ENCODE assay signal across 1 cellular context in the genomic region with DNA sequence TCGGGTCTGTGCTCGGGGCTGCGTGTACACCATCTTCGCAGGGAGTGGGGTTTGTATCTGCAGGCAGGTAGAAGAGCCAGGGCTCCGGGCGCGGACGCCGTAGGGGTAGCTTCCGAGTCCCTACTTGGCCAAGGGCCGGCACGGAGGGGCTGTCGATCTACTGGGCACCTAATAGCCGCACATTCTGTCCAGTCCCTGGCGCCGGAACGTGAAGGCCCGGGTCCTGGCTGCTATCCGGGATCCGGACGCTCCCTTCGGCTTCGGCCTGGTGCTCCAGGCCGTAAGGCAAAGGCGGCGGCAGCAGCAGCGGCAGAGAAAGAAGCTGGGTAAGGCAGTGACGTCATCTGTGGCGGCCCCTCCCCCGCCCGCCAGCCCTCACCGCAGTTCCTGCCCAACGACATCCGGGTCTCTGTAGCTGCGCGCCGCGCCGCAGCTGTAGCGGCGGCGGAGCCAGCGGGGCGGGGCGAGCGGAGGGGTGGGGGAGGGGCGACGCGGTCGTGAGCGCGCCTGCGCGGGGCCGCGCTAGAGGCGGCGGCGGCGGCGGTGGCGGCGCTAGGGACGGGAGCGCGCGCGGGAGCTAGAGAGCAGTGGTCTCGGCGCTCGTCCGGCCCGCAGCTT.
A peak's percentile ranks its signal among the peaks of the same experiment; 100 is the strongest.
TF ChIP-seq lines count a peak whose summit lies in the region.

A gene (plus strand): TSS at position 525 of the 618 bp plus-strand sequence. CDS start 33,483 bp downstream, outside the sequence.

TF ChIP-seq in HepG2, 621 proteins besides CTCF, POLR2A, EP300 and RAD21 (continued from another document and continues in another):
- TF ChIP-seq SMC3 (IDR thresholded peaks at IDR 0.05; ENCODE audit: low read length) = no peak
- TF ChIP-seq STAT5B (CRISPR knock-in tag; IDR thresholded peaks at IDR 0.05) = no peak
- TF ChIP-seq, protein P1, sequence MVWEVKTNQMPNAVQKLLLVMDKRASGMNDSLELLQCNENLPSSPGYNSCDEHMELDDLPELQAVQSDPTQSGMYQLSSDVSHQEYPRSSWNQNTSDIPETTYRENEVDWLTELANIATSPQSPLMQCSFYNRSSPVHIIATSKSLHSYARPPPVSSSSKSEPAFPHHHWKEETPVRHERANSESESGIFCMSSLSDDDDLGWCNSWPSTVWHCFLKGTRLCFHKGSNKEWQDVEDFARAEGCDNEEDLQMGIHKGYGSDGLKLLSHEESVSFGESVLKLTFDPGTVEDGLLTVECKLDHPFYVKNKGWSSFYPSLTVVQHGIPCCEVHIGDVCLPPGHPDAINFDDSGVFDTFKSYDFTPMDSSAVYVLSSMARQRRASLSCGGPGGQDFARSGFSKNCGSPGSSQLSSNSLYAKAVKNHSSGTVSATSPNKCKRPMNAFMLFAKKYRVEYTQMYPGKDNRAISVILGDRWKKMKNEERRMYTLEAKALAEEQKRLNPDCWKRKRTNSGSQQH (CRISPR knock-in tag; IDR thresholded peaks at IDR 0.05; ENCODE audit: low read depth) = peak; percentile 52
- TF ChIP-seq, protein P2, sequence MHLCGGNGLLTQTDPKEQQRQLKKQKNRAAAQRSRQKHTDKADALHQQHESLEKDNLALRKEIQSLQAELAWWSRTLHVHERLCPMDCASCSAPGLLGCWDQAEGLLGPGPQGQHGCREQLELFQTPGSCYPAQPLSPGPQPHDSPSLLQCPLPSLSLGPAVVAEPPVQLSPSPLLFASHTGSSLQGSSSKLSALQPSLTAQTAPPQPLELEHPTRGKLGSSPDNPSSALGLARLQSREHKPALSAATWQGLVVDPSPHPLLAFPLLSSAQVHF (CRISPR knock-in tag; IDR thresholded peaks at IDR 0.05) = peak; percentile 48; the same call in 1 of the 2 replicates
- TF ChIP-seq MZF1 (CRISPR knock-in tag; IDR thresholded peaks at IDR 0.05; ENCODE audit: borderline replicate concordance) = no peak
- no peak for TF ChIP-seq ZBTB1 (CRISPR knock-in tag; IDR thresholded peaks at IDR 0.05; ENCODE audit: borderline replicate concordance)
- TF ChIP-seq TEAD3 (CRISPR knock-in tag; optimal IDR thresholded peaks at IDR 0.05; ENCODE audit: borderline replicate concordance) = peak; percentile 44
- TF ChIP-seq, protein P3, sequence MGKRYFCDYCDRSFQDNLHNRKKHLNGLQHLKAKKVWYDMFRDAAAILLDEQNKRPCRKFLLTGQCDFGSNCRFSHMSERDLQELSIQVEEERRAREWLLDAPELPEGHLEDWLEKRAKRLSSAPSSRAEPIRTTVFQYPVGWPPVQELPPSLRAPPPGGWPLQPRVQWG (CRISPR knock-in tag; IDR thresholded peaks at IDR 0.05; ENCODE audit: borderline replicate concordance, low read depth) = no peak
- no peak for TF ChIP-seq ZNF549 (CRISPR knock-in tag; IDR thresholded peaks at IDR 0.05)
- TF ChIP-seq, protein P4, sequence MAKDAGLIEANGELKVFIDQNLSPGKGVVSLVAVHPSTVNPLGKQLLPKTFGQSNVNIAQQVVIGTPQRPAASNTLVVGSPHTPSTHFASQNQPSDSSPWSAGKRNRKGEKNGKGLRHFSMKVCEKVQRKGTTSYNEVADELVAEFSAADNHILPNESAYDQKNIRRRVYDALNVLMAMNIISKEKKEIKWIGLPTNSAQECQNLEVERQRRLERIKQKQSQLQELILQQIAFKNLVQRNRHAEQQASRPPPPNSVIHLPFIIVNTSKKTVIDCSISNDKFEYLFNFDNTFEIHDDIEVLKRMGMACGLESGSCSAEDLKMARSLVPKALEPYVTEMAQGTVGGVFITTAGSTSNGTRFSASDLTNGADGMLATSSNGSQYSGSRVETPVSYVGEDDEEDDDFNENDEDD (CRISPR knock-in tag; IDR thresholded peaks at IDR 0.05; ENCODE audit: borderline replicate concordance) = peak; percentile 75; the same call in 1 of the 2 replicates
- TF ChIP-seq KLF12 (CRISPR knock-in tag; IDR thresholded peaks at IDR 0.05; ENCODE audit: borderline replicate concordance) = no peak
- no peak for TF ChIP-seq SNRNP70 (IDR thresholded peaks at IDR 0.05; ENCODE audit: low read depth, low read length)
- TF ChIP-seq, protein P5, sequence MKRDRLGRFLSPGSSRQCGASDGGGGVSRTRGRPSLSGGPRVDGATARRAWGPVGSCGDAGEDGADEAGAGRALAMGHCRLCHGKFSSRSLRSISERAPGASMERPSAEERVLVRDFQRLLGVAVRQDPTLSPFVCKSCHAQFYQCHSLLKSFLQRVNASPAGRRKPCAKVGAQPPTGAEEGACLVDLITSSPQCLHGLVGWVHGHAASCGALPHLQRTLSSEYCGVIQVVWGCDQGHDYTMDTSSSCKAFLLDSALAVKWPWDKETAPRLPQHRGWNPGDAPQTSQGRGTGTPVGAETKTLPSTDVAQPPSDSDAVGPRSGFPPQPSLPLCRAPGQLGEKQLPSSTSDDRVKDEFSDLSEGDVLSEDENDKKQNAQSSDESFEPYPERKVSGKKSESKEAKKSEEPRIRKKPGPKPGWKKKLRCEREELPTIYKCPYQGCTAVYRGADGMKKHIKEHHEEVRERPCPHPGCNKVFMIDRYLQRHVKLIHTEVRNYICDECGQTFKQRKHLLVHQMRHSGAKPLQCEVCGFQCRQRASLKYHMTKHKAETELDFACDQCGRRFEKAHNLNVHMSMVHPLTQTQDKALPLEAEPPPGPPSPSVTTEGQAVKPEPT (CRISPR knock-in tag; IDR thresholded peaks at IDR 0.05; ENCODE audit: low read depth) = 0 out of 2 replicates have a peak, but pooled peaks have one; percentile 58
- TF ChIP-seq ZNF563 (CRISPR knock-in tag; IDR thresholded peaks at IDR 0.05) = no peak
- TF ChIP-seq SP5 (CRISPR knock-in tag; IDR thresholded peaks at IDR 0.05; ENCODE audit: borderline replicate concordance, low read depth) = no peak
- TF ChIP-seq, protein P6, sequence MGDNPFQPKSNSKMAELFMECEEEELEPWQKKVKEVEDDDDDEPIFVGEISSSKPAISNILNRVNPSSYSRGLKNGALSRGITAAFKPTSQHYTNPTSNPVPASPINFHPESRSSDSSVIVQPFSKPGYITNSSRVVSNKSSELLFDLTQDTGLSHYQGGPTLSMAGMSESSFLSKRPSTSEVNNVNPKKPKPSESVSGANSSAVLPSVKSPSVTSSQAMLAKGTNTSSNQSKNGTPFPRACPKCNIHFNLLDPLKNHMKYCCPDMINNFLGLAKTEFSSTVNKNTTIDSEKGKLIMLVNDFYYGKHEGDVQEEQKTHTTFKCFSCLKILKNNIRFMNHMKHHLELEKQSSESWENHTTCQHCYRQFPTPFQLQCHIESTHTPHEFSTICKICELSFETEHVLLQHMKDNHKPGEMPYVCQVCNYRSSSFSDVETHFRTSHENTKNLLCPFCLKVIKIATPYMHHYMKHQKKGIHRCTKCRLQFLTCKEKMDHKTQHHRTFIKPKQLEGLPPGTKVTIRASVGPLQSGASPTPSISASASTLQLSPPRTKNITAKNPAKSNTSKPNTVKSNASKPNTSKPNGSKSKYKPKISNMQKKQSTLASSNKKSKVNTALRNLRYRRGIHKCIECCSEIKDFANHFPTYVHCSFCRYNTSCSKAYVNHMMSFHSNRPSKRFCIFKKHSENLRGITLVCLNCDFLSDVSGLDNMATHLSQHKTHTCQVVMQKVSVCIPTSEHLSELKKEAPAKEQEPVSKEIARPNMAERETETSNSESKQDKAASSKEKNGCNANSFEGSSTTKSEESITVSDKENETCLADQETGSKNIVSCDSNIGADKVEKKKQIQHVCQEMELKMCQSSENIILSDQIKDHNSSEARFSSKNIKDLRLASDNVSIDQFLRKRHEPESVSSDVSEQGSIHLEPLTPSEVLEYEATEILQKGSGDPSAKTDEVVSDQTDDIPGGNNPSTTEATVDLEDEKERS (CRISPR knock-in tag; IDR thresholded peaks at IDR 0.05) = no peak
- TF ChIP-seq CENPX (CRISPR knock-in tag; IDR thresholded peaks at IDR 0.05) = no peak
- no peak for TF ChIP-seq ZMYM2 (CRISPR knock-in tag; IDR thresholded peaks at IDR 0.05)
- TF ChIP-seq, protein P7, sequence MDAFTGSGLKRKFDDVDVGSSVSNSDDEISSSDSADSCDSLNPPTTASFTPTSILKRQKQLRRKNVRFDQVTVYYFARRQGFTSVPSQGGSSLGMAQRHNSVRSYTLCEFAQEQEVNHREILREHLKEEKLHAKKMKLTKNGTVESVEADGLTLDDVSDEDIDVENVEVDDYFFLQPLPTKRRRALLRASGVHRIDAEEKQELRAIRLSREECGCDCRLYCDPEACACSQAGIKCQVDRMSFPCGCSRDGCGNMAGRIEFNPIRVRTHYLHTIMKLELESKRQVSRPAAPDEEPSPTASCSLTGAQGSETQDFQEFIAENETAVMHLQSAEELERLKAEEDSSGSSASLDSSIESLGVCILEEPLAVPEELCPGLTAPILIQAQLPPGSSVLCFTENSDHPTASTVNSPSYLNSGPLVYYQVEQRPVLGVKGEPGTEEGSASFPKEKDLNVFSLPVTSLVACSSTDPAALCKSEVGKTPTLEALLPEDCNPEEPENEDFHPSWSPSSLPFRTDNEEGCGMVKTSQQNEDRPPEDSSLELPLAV (CRISPR knock-in tag; conservative IDR thresholded peaks at IDR 0.05; ENCODE audit: low read depth) = no peak
- TF ChIP-seq ZNF264 (CRISPR knock-in tag; IDR thresholded peaks at IDR 0.05) = peak; percentile 25; the same call in 1 of the 2 replicates
- peak; percentile 69; the same call in 1 of the 2 replicates for TF ChIP-seq MEIS2 (CRISPR knock-in tag; IDR thresholded peaks at IDR 0.05)
- peak; percentile 67 for TF ChIP-seq ZNF12 (CRISPR knock-in tag; IDR thresholded peaks at IDR 0.05)
- TF ChIP-seq NBN (conservative IDR thresholded peaks at IDR 0.05) = no peak
- TF ChIP-seq, protein P8, sequence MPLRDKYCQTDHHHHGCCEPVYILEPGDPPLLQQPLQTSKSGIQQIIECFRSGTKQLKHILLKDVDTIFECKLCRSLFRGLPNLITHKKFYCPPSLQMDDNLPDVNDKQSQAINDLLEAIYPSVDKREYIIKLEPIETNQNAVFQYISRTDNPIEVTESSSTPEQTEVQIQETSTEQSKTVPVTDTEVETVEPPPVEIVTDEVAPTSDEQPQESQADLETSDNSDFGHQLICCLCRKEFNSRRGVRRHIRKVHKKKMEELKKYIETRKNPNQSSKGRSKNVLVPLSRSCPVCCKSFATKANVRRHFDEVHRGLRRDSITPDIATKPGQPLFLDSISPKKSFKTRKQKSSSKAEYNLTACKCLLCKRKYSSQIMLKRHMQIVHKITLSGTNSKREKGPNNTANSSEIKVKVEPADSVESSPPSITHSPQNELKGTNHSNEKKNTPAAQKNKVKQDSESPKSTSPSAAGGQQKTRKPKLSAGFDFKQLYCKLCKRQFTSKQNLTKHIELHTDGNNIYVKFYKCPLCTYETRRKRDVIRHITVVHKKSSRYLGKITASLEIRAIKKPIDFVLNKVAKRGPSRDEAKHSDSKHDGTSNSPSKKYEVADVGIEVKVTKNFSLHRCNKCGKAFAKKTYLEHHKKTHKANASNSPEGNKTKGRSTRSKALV (CRISPR knock-in tag; IDR thresholded peaks at IDR 0.05) = no peak
- no peak; the same call in 1 of the 2 replicates for TF ChIP-seq PCBP1 (IDR thresholded peaks at IDR 0.05; ENCODE audit: borderline replicate concordance, low read depth, low read length)
- TF ChIP-seq NFYB (CRISPR knock-in tag; IDR thresholded peaks at IDR 0.05) = peak; percentile 15; the same call in 1 of the 2 replicates
- TF ChIP-seq NR2F1 (CRISPR knock-in tag; IDR thresholded peaks at IDR 0.05) = no peak
- TF ChIP-seq JUN (CRISPR knock-in tag; IDR thresholded peaks at IDR 0.05) = peak; percentile 93
- TF ChIP-seq U2AF2 (IDR thresholded peaks at IDR 0.05; ENCODE audit: low read depth, low read length) = no peak
- TF ChIP-seq, protein P9, sequence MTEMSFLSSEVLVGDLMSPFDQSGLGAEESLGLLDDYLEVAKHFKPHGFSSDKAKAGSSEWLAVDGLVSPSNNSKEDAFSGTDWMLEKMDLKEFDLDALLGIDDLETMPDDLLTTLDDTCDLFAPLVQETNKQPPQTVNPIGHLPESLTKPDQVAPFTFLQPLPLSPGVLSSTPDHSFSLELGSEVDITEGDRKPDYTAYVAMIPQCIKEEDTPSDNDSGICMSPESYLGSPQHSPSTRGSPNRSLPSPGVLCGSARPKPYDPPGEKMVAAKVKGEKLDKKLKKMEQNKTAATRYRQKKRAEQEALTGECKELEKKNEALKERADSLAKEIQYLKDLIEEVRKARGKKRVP (CRISPR knock-in tag; IDR thresholded peaks at IDR 0.05) = peak in 1 of 2 experiments; percentile 69; a peak in 2 of 4 replicates
- TF ChIP-seq SNAPC2 (CRISPR knock-in tag; IDR thresholded peaks at IDR 0.05) = no peak
- no peak for TF ChIP-seq ZSCAN22 (CRISPR knock-in tag; IDR thresholded peaks at IDR 0.05)
- peak; percentile 67; the same call in 1 of the 2 replicates for TF ChIP-seq ZBTB20 (CRISPR knock-in tag; IDR thresholded peaks at IDR 0.05; ENCODE audit: borderline replicate concordance, low read depth)
- TF ChIP-seq, protein P10, sequence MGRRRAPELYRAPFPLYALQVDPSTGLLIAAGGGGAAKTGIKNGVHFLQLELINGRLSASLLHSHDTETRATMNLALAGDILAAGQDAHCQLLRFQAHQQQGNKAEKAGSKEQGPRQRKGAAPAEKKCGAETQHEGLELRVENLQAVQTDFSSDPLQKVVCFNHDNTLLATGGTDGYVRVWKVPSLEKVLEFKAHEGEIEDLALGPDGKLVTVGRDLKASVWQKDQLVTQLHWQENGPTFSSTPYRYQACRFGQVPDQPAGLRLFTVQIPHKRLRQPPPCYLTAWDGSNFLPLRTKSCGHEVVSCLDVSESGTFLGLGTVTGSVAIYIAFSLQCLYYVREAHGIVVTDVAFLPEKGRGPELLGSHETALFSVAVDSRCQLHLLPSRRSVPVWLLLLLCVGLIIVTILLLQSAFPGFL (CRISPR knock-in tag; IDR thresholded peaks at IDR 0.05) = no peak
- TF ChIP-seq ZNF557 (CRISPR knock-in tag; IDR thresholded peaks at IDR 0.05) = no peak
- TF ChIP-seq ZNF10 (CRISPR knock-in tag; IDR thresholded peaks at IDR 0.05; ENCODE audit: borderline replicate concordance, low read depth) = no peak
- 0 out of 2 replicates have a peak, but pooled peaks have one; percentile 21 for TF ChIP-seq TOPORS (CRISPR knock-in tag; IDR thresholded peaks at IDR 0.05)
- TF ChIP-seq FOXJ3 (CRISPR knock-in tag; IDR thresholded peaks at IDR 0.05; ENCODE audit: borderline replicate concordance) = no peak
- TF ChIP-seq ZNF451 (CRISPR knock-in tag; IDR thresholded peaks at IDR 0.05) = peak; percentile 64
- no peak for TF ChIP-seq ZEB1 (IDR thresholded peaks at IDR 0.05; ENCODE audit: insufficient replicate concordance, low read depth)
- peak; percentile 47 for TF ChIP-seq ZNF883 (CRISPR knock-in tag; IDR thresholded peaks at IDR 0.05; ENCODE audit: not compliant biosample characterization)
- TF ChIP-seq ZNF367 (CRISPR knock-in tag; IDR thresholded peaks at IDR 0.05; ENCODE audit: borderline replicate concordance) = no peak
